In genomic region chr13:21945195-21945594, GRCh38 we compare ENCODE assay signal across 32 cellular contexts.
"Had no signal": no experiment of that assay in that cellular context is flagged by ENCODE, and none has a peak within 500 bp of the region (broad histone marks: within the 10 kb centered on the region; RNA-seq: fewer than 3 reads in every experiment).

No MANE protein-coding gene starts in this region.

- H3K27ac ChIP-seq: adrenal gland, ascending aorta, body of pancreas, brain microvascular endothelial cell, breast epithelium, cardiac muscle cell had no signal

- ATAC-seq: activated naive CD4-positive, alpha-beta T cell treated with anti-CD3 and anti-CD28 coated beads, Interleukin-2, amount 50 U/mL, for 72 hours; activated naive CD8-positive, alpha-beta T cell treated with anti-CD3 and anti-CD28 coated beads, Interleukin-2, amount 50 U/mL, for 24 hours; activated T-cell treated with anti-CD3 and anti-CD28 coated beads, Interleukin-2, amount 50 U/mL, for 4 hours; activated T-cell treated with anti-CD3 and anti-CD28 coated beads, Interleukin-2, amount 50 U/mL, for 72 hours; activated T-helper 17 cell treated with anti-CD3 and anti-CD28 coated beads, Interleukin-2, amount 50 U/mL, for 72 hours; body of pancreas had no signal

- DNase-seq: activated effector memory CD4-positive, alpha-beta T cell treated with anti-CD3 and anti-CD28 coated beads, Interleukin-2, amount 50 U/mL, for 16 hours; activated effector memory CD4-positive, alpha-beta T cell treated with Interleukin-2 at 50 U/mL for 16 hours; activated gamma-delta T cell; activated gamma-delta T cell treated with Interleukin-2 at 50 U/mL for 16 hours; activated naive CD4-positive, alpha-beta T cell; activated naive CD4-positive, alpha-beta T cell treated with anti-CD3 and anti-CD28 coated beads for 36 hours; activated naive CD4-positive, alpha-beta T cell treated with anti-CD3 and anti-CD28 coated beads, Interleukin-2, amount 10 ng/mL, durations not matched to agents 7 days and 5 days; activated naive CD4-positive, alpha-beta T cell treated with anti-CD3 and anti-CD28 coated beads, Interleukin-2, amount 50 U/mL, for 16 hours; activated naive CD4-positive, alpha-beta T cell treated with Interleukin-2 at 50 U/mL for 16 hours; activated naive CD8-positive, alpha-beta T cell treated with anti-CD3 and anti-CD28 coated beads for 36 hours; activated naive CD8-positive, alpha-beta T cell treated with anti-CD3 and anti-CD28 coated beads, Interleukin-2, amount 10 ng/mL, durations not matched to agents 7 days and 5 days; activated naive CD8-positive, alpha-beta T cell treated with anti-CD3 and anti-CD28 coated beads, Interleukin-2, amount 50 U/mL, for 24 hours; activated T-cell treated with anti-CD3 and anti-CD28 coated beads, Interleukin-2, amount 50 U/mL, for 4 hours; activated T-cell treated with anti-CD3 and anti-CD28 coated beads, Interleukin-2, amount 50 U/mL, for 48 hours; activated T-cell treated with anti-CD3 and anti-CD28 coated beads, Interleukin-2, amount 50 U/mL, for 72 hours; adrenal gland; amniotic stem cell; amygdala; anterior cingulate cortex; aorta; body of pancreas; brain microvascular endothelial cell; caudate nucleus; central memory CD4-positive, alpha-beta T cell; cerebellar nuclear complex had no signal

- H3K4me1 ChIP-seq: adrenal gland, ascending aorta, body of pancreas, breast epithelium had no signal

- H3K36me3 ChIP-seq: adrenal gland, ascending aorta, brain microvascular endothelial cell, breast epithelium, cardiac muscle cell had no signal

- H3K27me3 ChIP-seq: adrenal gland, ascending aorta, body of pancreas, brain microvascular endothelial cell, breast epithelium, cardiac muscle cell had no signal

- FAIRE-seq: astrocyte, bronchial epithelial cell had no signal

- H3K4me3 ChIP-seq: adrenal gland, ascending aorta, body of pancreas, breast epithelium, cardiac muscle cell had no signal
